ENCODE assay signal across 22 cellular contexts in genomic region chr1:3075666-3076387, GRCh38. TPM values are rescaled to one million over a fixed set of nuclear protein-coding genes. Genes with fewer than 3 reads are reported as not detected.
"Had no signal": no experiment of that assay in that cellular context is flagged by ENCODE, and none has a peak within 500 bp of the region (broad histone marks: within the 10 kb centered on the region; RNA-seq: fewer than 3 reads in every experiment).

No MANE protein-coding gene starts in this region.

- H3K4me1 Mint-ChIP-seq: activated T-helper 17 cell treated with anti-CD3 and anti-CD28 coated beads, Interleukin-2, amount 50 U/mL, for 72 hours had no signal

- FAIRE-seq: TTC549 had no signal

- H3K4me1 ChIP-seq: colonic mucosa had no signal

- H3K9me3 ChIP-seq: colonic mucosa, esophagus muscularis mucosa, sigmoid colon had no signal

- H3K27ac ChIP-seq: colonic mucosa, esophagus muscularis mucosa, sigmoid colon had no signal

- ATAC-seq: activated T-helper 17 cell treated with anti-CD3 and anti-CD28 coated beads, Interleukin-2, amount 50 U/mL, for 72 hours had no signal

- H3K27ac Mint-ChIP-seq: activated T-helper 17 cell treated with anti-CD3 and anti-CD28 coated beads, Interleukin-2, amount 50 U/mL, for 72 hours had no signal

- DNase-seq: activated CD4-positive, CD25-positive, alpha-beta regulatory T cell; activated naive CD4-positive, alpha-beta T cell treated with Interleukin-2 at 50 U/mL for 16 hours; activated T-cell treated with anti-CD3 and anti-CD28 coated beads for 4 hours; aorta; central memory CD4-positive, alpha-beta T cell; colonic mucosa; hypothalamus; kidney glomerular epithelial cell; midbrain; sigmoid colon; stimulated activated CD4-positive, alpha-beta T cell treated with anti-CD3 and anti-CD28 coated beads, Interleukin-1b, Interleukin-23, amount 100 ng/mL, for 48 hours; trophoblast cell had no signal

- H3K4me3 Mint-ChIP-seq: activated T-helper 17 cell treated with anti-CD3 and anti-CD28 coated beads, Interleukin-2, amount 50 U/mL, for 72 hours had no signal

- H3K9me3 Mint-ChIP-seq: activated T-helper 17 cell treated with anti-CD3 and anti-CD28 coated beads, Interleukin-2, amount 50 U/mL, for 72 hours had no signal

- H3K4me3 ChIP-seq: colonic mucosa, esophagus muscularis mucosa, lung, sigmoid colon had no signal

- H3K36me3 ChIP-seq: colonic mucosa, esophagus muscularis mucosa, sigmoid colon had no signal

RNA-seq across cellular contexts. Expression of gene PRDM16, which starts 6.8 kb away (rescaled TPM):
- total RNA-seq: activated T-helper 17 cell treated with anti-CD3 and anti-CD28 coated beads, Interleukin-2, amount 50 U/mL, for 72 hours; myocyte; T-helper 2 cell treated with Interferon-gamma antibody and Interleukin-4, amounts not matched to agents 100 ng/mL and 5 ng/mL, for 36 hours had no signal

RNA-seq across cellular contexts. Expression of gene ACTRT2, which starts 54.6 kb away (rescaled TPM):
- total RNA-seq: activated T-helper 17 cell treated with anti-CD3 and anti-CD28 coated beads, Interleukin-2, amount 50 U/mL, for 72 hours; aorta; colonic mucosa; esophagus muscularis mucosa; glomerular endothelial cell; lung; myocyte; osteocyte; pulmonary artery endothelial cell; sigmoid colon; T-helper 2 cell treated with Interferon-gamma antibody and Interleukin-4, amounts not matched to agents 100 ng/mL and 5 ng/mL, for 36 hours had no signal
- polyA plus RNA-seq: aorta, lung, neural cell, sigmoid colon had no signal
